22 cellular contexts compared by ENCODE assay signal in genomic region chr15:80924278-80924677, GRCh38.
"Had no signal": no experiment of that assay in that cellular context is flagged by ENCODE, and none has a peak within 500 bp of the region (broad histone marks: within the 10 kb centered on the region; RNA-seq: fewer than 3 reads in every experiment).

No MANE protein-coding gene starts in this region.

- H3K4me1 ChIP-seq: esophagus muscularis mucosa, foreskin keratinocyte, gastroesophageal sphincter, heart left ventricle, left lung, lower lobe of right lung had no signal

- H2AFZ ChIP-seq: hepatocyte had no signal

- H3K79me2 ChIP-seq: hepatocyte had no signal

- H3K9me3 ChIP-seq: esophagus muscularis mucosa, gastroesophageal sphincter, heart left ventricle, left lung, lower lobe of right lung, mucosa of descending colon had no signal

- H3K4me3 ChIP-seq: coronary artery, dorsolateral prefrontal cortex, esophagus muscularis mucosa, gastroesophageal sphincter, heart left ventricle, hepatocyte, left lung, lower lobe of right lung, mucosa of descending colon had no signal

- DNase-seq: dermis blood vessel endothelial cell; dorsolateral prefrontal cortex; effector CD4-positive, alpha-beta T cell; effector memory CD4-positive, alpha-beta T cell; heart left ventricle; hypothalamus; immature natural killer cell; islet precursor cell; left cardiac atrium; left lung; left ventricle myocardium superior; lower lobe of right lung; mesenchymal stem cell; mucosa of descending colon had no signal

- H3K27me3 ChIP-seq: dorsolateral prefrontal cortex, esophagus muscularis mucosa, foreskin keratinocyte, gastroesophageal sphincter, heart left ventricle, hepatocyte, left lung had no signal

- FAIRE-seq: colon, endothelial cell of umbilical vein, frontal cortex had no signal

- H3K27ac ChIP-seq: coronary artery, dorsolateral prefrontal cortex, esophagus muscularis mucosa, foreskin keratinocyte, gastroesophageal sphincter, heart left ventricle, hepatocyte, left lung, lower lobe of right lung had no signal

- H3K4me2 ChIP-seq: hepatocyte had no signal
